22 cellular contexts compared by ENCODE assay signal in the genomic region with DNA sequence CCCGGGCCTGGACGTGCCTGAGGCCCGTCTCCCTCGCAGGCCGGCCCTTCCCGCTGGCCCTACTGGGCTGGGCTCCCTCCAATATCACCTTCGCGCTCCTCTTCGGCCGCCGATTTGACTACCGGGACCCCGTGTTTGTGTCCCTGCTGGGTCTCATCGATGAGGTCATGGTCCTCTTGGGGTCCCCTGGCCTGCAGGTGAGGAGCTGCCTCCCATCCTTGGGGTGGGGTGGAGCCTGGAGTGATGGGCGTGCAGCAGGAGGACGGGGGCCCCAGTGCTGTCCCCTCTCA. TPM values are rescaled to one million over a fixed set of nuclear protein-coding genes. Genes with fewer than 3 reads are reported as not detected.
DNase-seq lines count a peak whose midpoint lies in the region; ATAC-seq lines count a peak whose summit lies in the region.
"Had no signal": no experiment of that assay in that cellular context is flagged by ENCODE, and none has a peak within 500 bp of the region (broad histone marks: within the 10 kb centered on the region; RNA-seq: fewer than 3 reads in every experiment).

No MANE protein-coding gene starts in this region.

- H3K23ac ChIP-seq in mesenchymal stem cell (ENCODE audit: low read length in 2 of 2): no peak overlapping the region

- no peaks in the 10 kb centered on the region for H3K27me3 Mint-ChIP-seq in activated naive CD8-positive, alpha-beta T cell treated with anti-CD3 and anti-CD28 coated beads, Interleukin-2, amount 10 ng/mL, durations not matched to agents 7 days and 5 days
- peaks cover 3% of the 10 kb centered on the region for H3K27me3 Mint-ChIP-seq in activated naive CD8-positive, alpha-beta T cell treated with anti-CD3 and anti-CD28 coated beads, Interleukin-2, amount 50 U/mL, for 24 hours

- H3K4me1 ChIP-seq in mesenchymal stem cell (ENCODE audit: control insufficient read depth, insufficient read depth, low read depth, low read length): peaks cover 56% of the 10 kb centered on the region

- H4K91ac ChIP-seq in mesenchymal stem cell (ENCODE audit: low read length): peak overlapping the region; percentile 53

- no peak overlapping the region for H4K8ac ChIP-seq in mesenchymal stem cell (ENCODE audit: low read length)

- no peaks in the 10 kb centered on the region for H3K9me3 Mint-ChIP-seq in activated naive CD8-positive, alpha-beta T cell treated with anti-CD3 and anti-CD28 coated beads, Interleukin-2, amount 10 ng/mL, durations not matched to agents 7 days and 5 days
- H3K9me3 Mint-ChIP-seq in activated naive CD8-positive, alpha-beta T cell treated with anti-CD3 and anti-CD28 coated beads, Interleukin-2, amount 50 U/mL, for 24 hours: no peaks in the 10 kb centered on the region
- H3K9me3 Mint-ChIP-seq: CD8-positive, alpha-beta memory T cell had no signal

- H2BK120ac ChIP-seq in mesenchymal stem cell (ENCODE audit: low read depth, low read length): no peak overlapping the region

- H2BK12ac ChIP-seq in mesenchymal stem cell (ENCODE audit: low read length in 2 of 2): no peak overlapping the region

- H3K14ac ChIP-seq in mesenchymal stem cell (ENCODE audit: low read length in 2 of 2): no peak overlapping the region

- no peaks in the 10 kb centered on the region for H3K36me3 ChIP-seq in mesenchymal stem cell (ENCODE audit: control insufficient read depth in 1 of 2, insufficient read depth in 2 of 2, low read depth in 1 of 2, low read length in 2 of 2)

- no peaks in the 10 kb centered on the region for H3K9me3 ChIP-seq in mesenchymal stem cell (ENCODE audit: control insufficient read depth, low read length)
- H3K9me3 ChIP-seq: A549 had no signal

- H3K4ac ChIP-seq in mesenchymal stem cell (ENCODE audit: low read depth in 1 of 2, low read length in 2 of 2): no peak overlapping the region

- peak; percentile 26 for DNase-seq in activated naive CD8-positive, alpha-beta T cell treated with anti-CD3 and anti-CD28 coated beads, Interleukin-2, amount 10 ng/mL, durations not matched to agents 7 days and 5 days
- no peak for DNase-seq in activated naive CD8-positive, alpha-beta T cell treated with anti-CD3 and anti-CD28 coated beads, Interleukin-2, amount 50 U/mL, for 24 hours
- DNase-seq in mesenchymal stem cell (no peak), T-helper 1 cell (no peak)
- DNase-seq: AML-193; CD4-positive, CD25-positive, alpha-beta regulatory T cell; CD8-positive, alpha-beta memory T cell; COR-L47; DMS 273 treated with DMSO at 0.1 percent for 48 hours; DND-41; EL; GM23248; HCEC 1CT; IMR-90 had no signal

- H3K18ac ChIP-seq in mesenchymal stem cell (ENCODE audit: low read depth in 1 of 2, low read length in 2 of 2): no peak overlapping the region

- no peak overlapping the region for H3K27ac Mint-ChIP-seq in activated naive CD8-positive, alpha-beta T cell treated with anti-CD3 and anti-CD28 coated beads, Interleukin-2, amount 10 ng/mL, durations not matched to agents 7 days and 5 days
- no peak overlapping the region for H3K27ac Mint-ChIP-seq in activated naive CD8-positive, alpha-beta T cell treated with anti-CD3 and anti-CD28 coated beads, Interleukin-2, amount 50 U/mL, for 24 hours
- H3K27ac Mint-ChIP-seq: CD4-positive, CD25-positive, alpha-beta regulatory T cell had no signal

- no peak overlapping the region for H2AK5ac ChIP-seq in mesenchymal stem cell (ENCODE audit: low read length, severe bottlenecking)

- 90% methylated on average over 16 of the region's 16 CpGs for WGBS in mesenchymal stem cell

- no peaks in the 10 kb centered on the region for H3K79me1 ChIP-seq in mesenchymal stem cell (replicated peaks; ENCODE audit: low read length, poor library complexity, severe bottlenecking)

- H2AFZ ChIP-seq in mesenchymal stem cell (ENCODE audit: low read depth, low read length): no peak overlapping the region
- H2AFZ ChIP-seq: GM23248 had no signal

- H3K4me2 ChIP-seq in mesenchymal stem cell (ENCODE audit: low read length, poor library complexity, severe bottlenecking): no peak overlapping the region
- H3K4me2 ChIP-seq: A549 had no signal

- H3K36me3 Mint-ChIP-seq in activated naive CD8-positive, alpha-beta T cell treated with anti-CD3 and anti-CD28 coated beads, Interleukin-2, amount 10 ng/mL, durations not matched to agents 7 days and 5 days: no peaks in the 10 kb centered on the region
- no peaks in the 10 kb centered on the region for H3K36me3 Mint-ChIP-seq in activated naive CD8-positive, alpha-beta T cell treated with anti-CD3 and anti-CD28 coated beads, Interleukin-2, amount 50 U/mL, for 24 hours (ENCODE audit: low read depth)
- H3K36me3 Mint-ChIP-seq: CD4-positive, CD25-positive, alpha-beta regulatory T cell; CD8-positive, alpha-beta memory T cell had no signal

- H2BK5ac ChIP-seq in mesenchymal stem cell (ENCODE audit: low read depth, low read length, poor library complexity, severe bottlenecking): no peak overlapping the region

- no peak overlapping the region for H2BK15ac ChIP-seq in mesenchymal stem cell (ENCODE audit: low read depth, poor library complexity, severe bottlenecking)

- no peak overlapping the region for H3K4me3 ChIP-seq in mesenchymal stem cell (ENCODE audit: insufficient read depth in 1 of 2, low read depth in 1 of 2, low read length in 2 of 2)
- H3K4me3 ChIP-seq: A549, GM12878, GM23248, K562 had no signal

- POLR2A ChIA-PET in activated naive CD8-positive, alpha-beta T cell treated with anti-CD3 and anti-CD28 coated beads, Interleukin-2, amount 10 ng/mL, durations not matched to agents 7 days and 5 days (lab: Charles Lee): no interaction called here

- H3K27me3 ChIP-seq in mesenchymal stem cell (ENCODE audit: control insufficient read depth in 1 of 2, insufficient read depth in 1 of 2, low read length in 2 of 2): peaks cover 0 to 61% of the 10 kb centered on the region in 2 experiments

- H3K27ac ChIP-seq in mesenchymal stem cell (ENCODE audit: low read length, poor library complexity, severe bottlenecking): no peak overlapping the region
- H3K27ac ChIP-seq: 22Rv1, A549, GM23248, HL-60 had no signal

- ATAC-seq in activated naive CD8-positive, alpha-beta T cell treated with anti-CD3 and anti-CD28 coated beads, Interleukin-2, amount 10 ng/mL, durations not matched to agents 7 days and 5 days (ENCODE audit: low read depth): no peak
- ATAC-seq in activated naive CD8-positive, alpha-beta T cell treated with anti-CD3 and anti-CD28 coated beads, Interleukin-2, amount 50 U/mL, for 24 hours: no peak
- ATAC-seq in HG03442 (IDR thresholded peaks at IDR 0.05; ENCODE audit: unreplicated experiment): no peak
- ATAC-seq: GM12878, K562 had no signal

- no peaks in the 10 kb centered on the region for H3K4me1 Mint-ChIP-seq in activated naive CD8-positive, alpha-beta T cell treated with anti-CD3 and anti-CD28 coated beads, Interleukin-2, amount 10 ng/mL, durations not matched to agents 7 days and 5 days
- no peaks in the 10 kb centered on the region for H3K4me1 Mint-ChIP-seq in activated naive CD8-positive, alpha-beta T cell treated with anti-CD3 and anti-CD28 coated beads, Interleukin-2, amount 50 U/mL, for 24 hours
- H3K4me1 Mint-ChIP-seq: CD4-positive, CD25-positive, alpha-beta regulatory T cell; CD8-positive, alpha-beta memory T cell had no signal

- no peak overlapping the region for H3K4me3 Mint-ChIP-seq in activated naive CD8-positive, alpha-beta T cell treated with anti-CD3 and anti-CD28 coated beads, Interleukin-2, amount 10 ng/mL, durations not matched to agents 7 days and 5 days
- no peak overlapping the region for H3K4me3 Mint-ChIP-seq in activated naive CD8-positive, alpha-beta T cell treated with anti-CD3 and anti-CD28 coated beads, Interleukin-2, amount 50 U/mL, for 24 hours
- H3K4me3 Mint-ChIP-seq: CD4-positive, CD25-positive, alpha-beta regulatory T cell; CD8-positive, alpha-beta memory T cell had no signal

- H3K9ac ChIP-seq in mesenchymal stem cell (ENCODE audit: low read length): no peak overlapping the region
- H3K9ac ChIP-seq: GM23248 had no signal

RNA-seq across cellular contexts. Expression of a gene that starts 2.1 kb away (rescaled TPM):
- not detected for total RNA-seq in activated naive CD8-positive, alpha-beta T cell treated with anti-CD3 and anti-CD28 coated beads, Interleukin-2, amount 10 ng/mL, durations not matched to agents 7 days and 5 days
- polyA plus RNA-seq in mesenchymal stem cell (2013, experiment 1 of 2): not detected
- not detected for polyA plus RNA-seq in mesenchymal stem cell (2013, experiment 2 of 2)
- total RNA-seq: CD4-positive, CD25-positive, alpha-beta regulatory T cell; CD8-positive, alpha-beta memory T cell; GM12878; GM23248; HT1080; IMR-90; K562 had no signal
- polyA plus RNA-seq: A549; BJ; CD4-positive, CD25-positive, alpha-beta regulatory T cell; CD8-positive, alpha-beta memory T cell; GM12878; GM23248; IMR-90; K562 had no signal

RNA-seq across cellular contexts. Expression of a gene that starts 9.7 kb away (rescaled TPM):
- total RNA-seq in activated naive CD8-positive, alpha-beta T cell treated with anti-CD3 and anti-CD28 coated beads, Interleukin-2, amount 10 ng/mL, durations not matched to agents 7 days and 5 days: 10 to 100 TPM; 26.2 to 29.3 TPM
- polyA plus RNA-seq in mesenchymal stem cell (2013, experiment 1 of 2): 6.3 TPM
- polyA plus RNA-seq in mesenchymal stem cell (2013, experiment 2 of 2): 5.9 TPM

RNA-seq across cellular contexts. Expression of a gene that starts 30.6 kb away (rescaled TPM):
- total RNA-seq in activated naive CD8-positive, alpha-beta T cell treated with anti-CD3 and anti-CD28 coated beads, Interleukin-2, amount 10 ng/mL, durations not matched to agents 7 days and 5 days: 10 to 100 TPM; 25.0 to 29.8 TPM
- 0.97 TPM for polyA plus RNA-seq in mesenchymal stem cell (2013, experiment 1 of 2)
- 0.84 TPM for polyA plus RNA-seq in mesenchymal stem cell (2013, experiment 2 of 2)

RNA-seq across cellular contexts. Expression of a gene that starts 59.3 kb away (rescaled TPM):
- total RNA-seq in activated naive CD8-positive, alpha-beta T cell treated with anti-CD3 and anti-CD28 coated beads, Interleukin-2, amount 10 ng/mL, durations not matched to agents 7 days and 5 days: 1 to 10 TPM; 2.1 to 4.1 TPM
- 0.36 TPM for polyA plus RNA-seq in mesenchymal stem cell (2013, experiment 1 of 2)
- 0.40 TPM for polyA plus RNA-seq in mesenchymal stem cell (2013, experiment 2 of 2)
